ENCODE assay signal across 11 cellular contexts in the genomic region with DNA sequence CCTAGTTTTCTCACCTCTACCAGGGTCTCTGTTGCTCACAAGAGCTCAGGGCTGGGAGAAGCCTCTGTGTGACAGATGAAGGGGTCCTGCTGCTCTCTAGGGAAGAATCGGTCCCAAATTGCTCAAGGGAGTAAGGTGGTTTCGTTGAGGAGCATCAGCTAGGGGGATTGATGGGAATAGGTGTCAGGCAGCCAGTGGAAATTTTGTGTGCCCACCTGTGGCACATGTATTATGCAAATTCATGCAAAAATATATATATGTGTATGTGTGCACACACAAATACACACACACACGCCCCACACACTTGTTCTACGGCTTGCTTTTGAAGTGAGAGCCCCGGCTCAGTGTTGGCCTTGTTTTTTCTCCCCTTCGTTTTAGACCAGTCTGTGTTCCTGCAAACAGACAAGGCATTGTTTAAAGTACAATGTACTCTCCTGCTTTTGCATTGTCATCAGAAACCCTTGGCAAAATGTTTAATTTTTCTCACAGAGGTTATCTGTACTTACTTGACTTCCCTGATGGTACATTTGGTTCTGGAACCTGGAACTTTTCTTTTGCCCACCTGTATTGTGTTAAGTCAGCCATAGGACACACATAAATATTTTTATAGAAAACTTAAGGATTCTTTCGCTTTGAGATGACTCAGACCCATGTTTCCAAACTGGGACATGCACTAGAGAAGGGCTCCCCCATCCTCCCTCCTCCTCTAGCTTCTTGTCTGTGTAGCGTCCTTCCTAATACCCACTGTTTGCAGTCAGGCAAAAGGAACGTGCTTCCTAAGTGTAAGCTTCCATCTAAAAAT. TPM values are rescaled to one million over a fixed set of nuclear protein-coding genes. Genes with fewer than 3 reads are reported as not detected.
DNase-seq lines count a peak whose midpoint lies in the region; ATAC-seq and TF ChIP-seq lines count a peak whose summit lies in the region.
"Had no signal": no experiment of that assay in that cellular context is flagged by ENCODE, and none has a peak within 500 bp of the region (broad histone marks: within the 10 kb centered on the region; RNA-seq: fewer than 3 reads in every experiment).

No MANE protein-coding gene starts in this region.

- peaks cover 73% of the 10 kb centered on the region for H3K4me1 Mint-ChIP-seq in CD8-positive, alpha-beta T cell (ENCODE audit: low read depth)

- CTCF ChIA-PET in RWPE1 (lab: Yijun Ruan, JAX), result interaction anchor here (0.7 kb wide), 1 partner anchor 57 kb away, joined by 3 read pairs; no protein-coding TSS in a partner anchor
- CTCF ChIA-PET in CD8-positive, alpha-beta T cell (lab: Charles Lee), result interaction anchor here (0.6 to 1.6 kb wide), 2 partner anchors 45 to 320 kb away, joined by 3 to 4 read pairs; no protein-coding TSS in a partner anchor

- H3K4me1 ChIP-seq in osteoblast (ENCODE audit: insufficient read depth, low read length), result peaks cover 71% of the 10 kb centered on the region
- H3K4me1 ChIP-seq in CD8-positive, alpha-beta T cell (ENCODE audit: insufficient read depth, low read length), result peaks cover 27% of the 10 kb centered on the region
- H3K4me1 ChIP-seq in mucosa of descending colon (ENCODE audit: low read depth), result peaks cover 54% of the 10 kb centered on the region

- WGBS in lower leg skin, 2 donors, result 69 to 72% methylated on average over 9 of the region's 9 CpGs

- intact Hi-C loops in lower leg skin (cut with DNase I; ENCODE audit: low total_unique reads) (loop anchor here (2.0 kb wide), 1 partner anchor 27 kb away; a partner anchor contains a TSS), mucosa of descending colon (cut with DNase I, micrococcal nuclease) (no loop called here)
- intact Hi-C loops in CD8-positive, alpha-beta T cell (cut with DNase I, micrococcal nuclease), result no loop called here

- no peaks in the 10 kb centered on the region for H3K27me3 Mint-ChIP-seq in CD8-positive, alpha-beta T cell (ENCODE audit: low read depth)
- H3K27me3 Mint-ChIP-seq: stimulated activated naive CD8-positive, alpha-beta T cell treated with anti-CD3 and anti-CD28 coated beads, Interleukin-15, Interleukin-2, amounts not matched to agents 100 ng/mL and 50 ng/mL, for 24 hours had no signal

- no peaks in the 10 kb centered on the region for H3K36me3 Mint-ChIP-seq in CD8-positive, alpha-beta T cell

- POLR2A ChIA-PET in RWPE1 (lab: Yijun Ruan, JAX; ENCODE audit: low non-redundant PET), result no interaction called here
- POLR2A ChIA-PET in CD8-positive, alpha-beta T cell (lab: Charles Lee), result no interaction called here

- DNase-seq in AG20443 (ENCODE audit: low spot score), result peak; percentile 47
- DNase-seq in RWPE1 (ENCODE audit: low spot score), result peak; percentile 54
- DNase-seq in fibroblast of peridontal ligament (ENCODE audit: extremely low read depth), result peak; percentile 77
- DNase-seq in osteoblast (ENCODE audit: insufficient read length, low spot score, missing footprints), result peak; percentile 84
- no peak for DNase-seq in lower leg skin (ENCODE audit: low spot score in 2 of 2)
- no peak for DNase-seq in CD8-positive, alpha-beta T cell
- DNase-seq in NCI-H2227 (lab: John Stamatoyannopoulos, UW; ENCODE audit: unreplicated experiment), result no peak
- DNase-seq in mucosa of descending colon, result no peak
- DNase-seq: activated CD8-positive, alpha-beta memory T cell treated with anti-CD3 and anti-CD28 coated beads, Interleukin-2, amount 50 U/mL, for 48 hours; NCI-H2171 had no signal

- no peak overlapping the region for H3K4me3 Mint-ChIP-seq in CD8-positive, alpha-beta T cell
- H3K4me3 Mint-ChIP-seq: stimulated activated naive CD8-positive, alpha-beta T cell treated with anti-CD3 and anti-CD28 coated beads, Interleukin-15, Interleukin-2, amounts not matched to agents 100 ng/mL and 50 ng/mL, for 24 hours had no signal

- no peak overlapping the region for H2AFZ ChIP-seq in osteoblast (ENCODE audit: low read length)

- H4K20me1 ChIP-seq in osteoblast (ENCODE audit: insufficient read depth, low read length), result peaks cover 64% of the 10 kb centered on the region

- no peak for ATAC-seq in CD8-positive, alpha-beta T cell
- no peak for ATAC-seq in mucosa of descending colon

- TF ChIP-seq CTCF in RWPE1 (conservative IDR thresholded peaks at IDR 0.05; ENCODE audit: low read depth) (no peak), osteoblast (IDR thresholded peaks at IDR 0.05; ENCODE audit: extremely low read depth, low read depth, low read length) (no peak), lower leg skin (IDR thresholded peaks at IDR 0.05) (no peak), mucosa of descending colon (IDR thresholded peaks at IDR 0.05) (no peak)
- TF ChIP-seq CTCF in CD8-positive, alpha-beta T cell (IDR thresholded peaks at IDR 0.05), result no peak

- peak overlapping the region; percentile 90 for H3K27ac ChIP-seq in RWPE1
- peak overlapping the region; percentile 53 for H3K27ac ChIP-seq in osteoblast (ENCODE audit: low read depth, low read length)
- no peak overlapping the region for H3K27ac ChIP-seq in CD8-positive, alpha-beta T cell (ENCODE audit: low read depth, low read length)

- H3K79me2 ChIP-seq in osteoblast (ENCODE audit: insufficient read depth, low read length), result peaks cover 88% of the 10 kb centered on the region

- no peak for TF ChIP-seq POLR2A in lower leg skin (IDR thresholded peaks at IDR 0.05)

- no peak overlapping the region for H3K4me3 ChIP-seq in osteoblast (ENCODE audit: insufficient read depth, low read length)
- no peak overlapping the region for H3K4me3 ChIP-seq in lower leg skin (ENCODE audit: low read depth, poor library complexity, severe bottlenecking)
- no peak overlapping the region for H3K4me3 ChIP-seq in CD8-positive, alpha-beta T cell (ENCODE audit: low read depth, low read length)
- no peak overlapping the region for H3K4me3 ChIP-seq in mucosa of descending colon

- H3K27ac Mint-ChIP-seq in CD8-positive, alpha-beta T cell, result no peak overlapping the region
- H3K27ac Mint-ChIP-seq: stimulated activated naive CD8-positive, alpha-beta T cell treated with anti-CD3 and anti-CD28 coated beads, Interleukin-15, Interleukin-2, amounts not matched to agents 100 ng/mL and 50 ng/mL, for 24 hours had no signal

- no peaks in the 10 kb centered on the region for H3K36me3 ChIP-seq in osteoblast (ENCODE audit: insufficient read depth, low read length)
- no peaks in the 10 kb centered on the region for H3K36me3 ChIP-seq in CD8-positive, alpha-beta T cell (ENCODE audit: insufficient read depth, low read length)
- H3K36me3 ChIP-seq in mucosa of descending colon (ENCODE audit: low read depth), result no peaks in the 10 kb centered on the region

- no peaks in the 10 kb centered on the region for H3K9me3 Mint-ChIP-seq in CD8-positive, alpha-beta T cell
- H3K9me3 Mint-ChIP-seq: stimulated activated naive CD8-positive, alpha-beta T cell treated with anti-CD3 and anti-CD28 coated beads, Interleukin-15, Interleukin-2, amounts not matched to agents 100 ng/mL and 50 ng/mL, for 24 hours had no signal

- H3K27me3 ChIP-seq in osteoblast (ENCODE audit: insufficient read depth, low read length), result no peaks in the 10 kb centered on the region
- no peaks in the 10 kb centered on the region for H3K27me3 ChIP-seq in CD8-positive, alpha-beta T cell (ENCODE audit: insufficient read depth, low read length)

- H3K9me3 ChIP-seq in osteoblast (ENCODE audit: low read depth, low read length) (no peaks in the 10 kb centered on the region), mucosa of descending colon (no peaks in the 10 kb centered on the region)
- no peaks in the 10 kb centered on the region for H3K9me3 ChIP-seq in CD8-positive, alpha-beta T cell (ENCODE audit: low read length)

- H3K4me2 ChIP-seq in osteoblast (ENCODE audit: insufficient read depth, low read length), result peak overlapping the region; percentile 49

RNA-seq across cellular contexts. Expression of a gene that starts 26.7 kb away (rescaled TPM):
- total RNA-seq in osteoblast (52.2 and 53.2 TPM in 2 replicates), lower leg skin (100 to 1,000 TPM; 110 to 176 (median 139) TPM), mucosa of descending colon (10 to 100 TPM; 52.4 to 60.4 (median 60.1) TPM)
- total RNA-seq in CD8-positive, alpha-beta T cell, result 10 to 100 TPM; 26.3 to 26.5 TPM

Comparison
In these comparisons a context has a peak if more than half of its experiments do, and no peak if none do; other contexts are left out.
1. DNase-seq: peak in AG20443 (single experiment), RWPE1 (single experiment), fibroblast of peridontal ligament (single experiment) and osteoblast (single experiment); none in lower leg skin (0 of 2), CD8-positive, alpha-beta T cell (0 of 7), NCI-H2227 (single experiment) and mucosa of descending colon (0 of 3).